In genomic region chr1:87432685-87433084, GRCh38 we compare ENCODE assay signal across 25 cellular contexts.
DNase-seq lines count a peak whose midpoint lies in the region; ATAC-seq, FAIRE-seq and TF ChIP-seq lines count a peak whose summit lies in the region.
"Had no signal": no experiment of that assay in that cellular context is flagged by ENCODE, and none has a peak within 500 bp of the region (broad histone marks: within the 10 kb centered on the region; RNA-seq: fewer than 3 reads in every experiment).

No MANE protein-coding gene starts in this region.

- FAIRE-seq in colon (lab: Jason Lieb, UNC), result peak; percentile 10
- FAIRE-seq: A549, D721Med, GM12891, GM18507, H54 had no signal

- intact Hi-C loops in Right ventricle myocardium superior (cut with DNase I), result no loop called here

- no peaks in the 10 kb centered on the region for H3K79me2 ChIP-seq in hepatocyte

- no peaks in the 10 kb centered on the region for H3K27me3 ChIP-seq in right atrium auricular region
- H3K27me3 ChIP-seq in hepatocyte, result no peaks in the 10 kb centered on the region
- H3K27me3 ChIP-seq: BE2C; BLaER1 treated with 17β-estradiol and CSF1 and Interleukin-3, amounts not matched to agents 10 nM and 100 nM had no signal

- peak; percentile 55 for ATAC-seq in Right ventricle myocardium superior (ENCODE audit: poor library complexity)
- ATAC-seq: A549 had no signal

- no peak overlapping the region for H3K4me2 ChIP-seq in hepatocyte
- H3K4me2 ChIP-seq: A549; BLaER1 treated with 17β-estradiol and CSF1 and Interleukin-3, amounts not matched to agents 10 nM and 100 nM had no signal

- H3K9me3 ChIP-seq in right atrium auricular region, result no peaks in the 10 kb centered on the region
- no peaks in the 10 kb centered on the region for H3K9me3 ChIP-seq in hepatocyte (ENCODE audit: low read depth)
- H3K9me3 ChIP-seq: A549, BE2C, HAP-1 had no signal

- H2AFZ ChIP-seq in hepatocyte, result peak overlapping the region; percentile 17

- H3K9me2 ChIP-seq in hepatocyte (replicated peaks; ENCODE audit: insufficient read depth), result no peaks in the 10 kb centered on the region

- DNase-seq in Right ventricle myocardium superior (no peak), right atrium auricular region (ENCODE audit: low spot score) (no peak), hepatocyte (ENCODE audit: low spot score) (no peak), cerebellar cortex (ENCODE audit: low spot score) (no peak), DMS53 treated with DMSO at 0.1 percent for 48 hours (lab: John Stamatoyannopoulos, UW; ENCODE audit: unreplicated experiment) (no peak), hepatic stellate cell (ENCODE audit: low spot score) (no peak)
- DNase-seq: 8988T; ACHN; AML-193; BE2C; CD4-positive, alpha-beta T cell; CD8-positive, alpha-beta memory T cell; DMS 273 treated with DMSO at 0.1 percent for 48 hours; DMS79 treated with DMSO at 0.1 percent for 48 hours; GF-D8; GOT3; HFFc6 had no signal

- H3K4me3 ChIP-seq in right atrium auricular region (no peak overlapping the region), hepatocyte (no peak overlapping the region)
- H3K4me3 ChIP-seq: A549; BLaER1 treated with 17β-estradiol and CSF1 and Interleukin-3, amounts not matched to agents 10 nM and 100 nM; HAP-1 had no signal

- peak overlapping the region in 1 of 2 donors; percentile 21 for H3K27ac ChIP-seq in right atrium auricular region
- no peak overlapping the region for H3K27ac ChIP-seq in hepatocyte
- H3K27ac ChIP-seq: A549; BLaER1 treated with 17β-estradiol and CSF1 and Interleukin-3, amounts not matched to agents 10 nM and 100 nM had no signal

- no peak for TF ChIP-seq CTCF in right atrium auricular region (IDR thresholded peaks at IDR 0.05)
- TF ChIP-seq CTCF in hepatocyte (IDR thresholded peaks at IDR 0.05; ENCODE audit: poor library complexity), result no peak

- H3K36me3 ChIP-seq in right atrium auricular region (no peaks in the 10 kb centered on the region), hepatocyte (replicated peaks; ENCODE audit: insufficient read depth, low read depth) (no peaks in the 10 kb centered on the region)
- H3K36me3 ChIP-seq: BE2C; BLaER1 treated with 17β-estradiol and CSF1 and Interleukin-3, amounts not matched to agents 10 nM and 100 nM; HAP-1 had no signal

- 94% methylated on average over 3 of the region's 3 CpGs for WGBS in hepatocyte (ENCODE audit: low lambda C conversion rate, missing lambda C conversion rate)

- peaks cover 0 to 16% of the 10 kb centered on the region in 2 donors for H3K4me1 ChIP-seq in right atrium auricular region
- peaks cover 3% of the 10 kb centered on the region for H3K4me1 ChIP-seq in hepatocyte (ENCODE audit: insufficient read depth)
- H3K4me1 ChIP-seq: A549, BE2C had no signal

- no peaks in the 10 kb centered on the region for H4K20me1 ChIP-seq in hepatocyte (ENCODE audit: insufficient read depth, poor library complexity, severe bottlenecking)
- H4K20me1 ChIP-seq: BLaER1 treated with 17β-estradiol and CSF1 and Interleukin-3, amounts not matched to agents 10 nM and 100 nM had no signal
